In the genomic region with DNA sequence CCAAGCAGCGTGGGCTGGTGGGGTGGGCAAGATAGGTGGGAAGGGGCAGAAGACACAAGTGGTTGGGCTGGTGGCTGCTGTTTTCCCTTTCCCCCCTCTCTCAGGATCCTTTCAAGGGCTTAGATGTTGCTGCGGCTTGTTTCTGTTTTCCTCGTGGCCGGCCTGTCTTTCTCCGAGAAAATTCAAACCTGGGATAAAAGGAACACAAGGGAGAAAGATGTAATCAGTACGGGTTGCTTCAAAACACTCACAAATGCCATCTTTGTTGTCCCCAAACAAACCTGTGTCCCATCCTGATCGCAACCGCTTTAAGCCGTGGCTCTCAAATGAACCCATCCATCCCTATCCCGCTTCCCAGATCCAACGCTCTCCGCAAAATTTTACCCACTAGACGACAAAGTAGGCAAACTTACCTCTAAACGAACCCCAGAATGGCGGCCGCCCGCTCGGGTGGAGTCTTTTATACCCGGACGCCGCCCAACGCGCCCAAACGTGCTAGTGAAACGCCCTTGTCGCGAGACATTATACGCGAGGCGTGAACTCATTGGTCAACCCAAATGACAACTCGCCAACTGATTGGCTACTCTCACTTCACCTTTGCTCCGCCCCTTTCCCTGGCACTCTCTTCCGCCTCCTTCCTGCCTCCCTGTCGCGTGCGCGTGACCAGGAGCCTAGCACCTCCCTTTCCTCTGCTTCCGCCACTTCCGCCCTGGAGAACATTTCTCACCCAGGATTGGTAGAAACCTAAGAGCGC, we compare ENCODE assay signal across 8 cellular contexts. TPM values are rescaled to one million over a fixed set of nuclear protein-coding genes. Genes with fewer than 3 reads are reported as not detected.
A peak's percentile ranks its signal among the peaks of the same experiment; 100 is the strongest.
DNase-seq lines count a peak whose midpoint lies in the region; ATAC-seq and TF ChIP-seq lines count a peak whose summit lies in the region.

A gene (minus strand): TSS at position 433 of the 754 bp plus-strand sequence. CDS start 7,299 bp downstream, outside the sequence.

- H3K36me3 Mint-ChIP-seq in activated B cell treated with CpG ODN at 0.5 μM for 24 hours (ENCODE audit: low read depth), result peaks cover 72% of the 10 kb centered on the region

- peak within 1 kb of the TSS; percentile 100 for H3K27ac ChIP-seq in caudate nucleus (ENCODE audit: low read depth, low read length)

- TF ChIP-seq CTCF in activated B cell treated with CpG ODN at 0.5 μM for 24 hours (IDR thresholded peaks at IDR 0.05), result no peak

- POLR2A ChIA-PET in activated B cell treated with CpG ODN at 0.5 μM for 24 hours (lab: Charles Lee), result interaction anchor here (0.6 to 2.8 kb wide), 44 partner anchors 9 to 1581 kb away, joined by 3 to 31 read pairs (median 4); a partner anchor contains a TSS

- TF ChIP-seq POLR2A in GM18951 (IDR thresholded peaks at IDR 0.05; ENCODE audit: extremely low read depth, insufficient read depth, insufficient read length), result peak; percentile 99

- in situ Hi-C loops in GM18951 (cut with MboI; ENCODE audit: low sequenced_read_pairs, unreplicated experiment), result no loop called here

- DNase-seq in AG08395 (ENCODE audit: low spot score), result peak; percentile 97
- peak; percentile 100 for DNase-seq in NCI-H345 (lab: John Stamatoyannopoulos, UW)
- DNase-seq in activated B cell treated with CpG ODN at 0.5 μM for 24 hours, result peak; percentile 86
- peak; percentile 87 to 100 (median 99) for DNase-seq in caudate nucleus (lab: John Stamatoyannopoulos, UW)
- peak; percentile 94 for DNase-seq in iPS-NIHi7 (ENCODE audit: extremely low spot score)
- peak; percentile 99 for DNase-seq in smooth muscle cell of the brain vasculature (ENCODE audit: low read depth, low spot score)

- no peaks in the 10 kb centered on the region for H3K9me3 Mint-ChIP-seq in activated B cell treated with CpG ODN at 0.5 μM for 24 hours

- intact Hi-C loops in activated B cell treated with CpG ODN at 0.5 μM for 24 hours (cut with micrococcal nuclease), result loop anchor here (1.0 to 5.0 kb wide), 14 partner anchors 9 to 1560 kb away; a partner anchor contains a TSS

- no peaks in the 10 kb centered on the region for H3K27me3 Mint-ChIP-seq in activated B cell treated with CpG ODN at 0.5 μM for 24 hours

- peak within 1 kb of the TSS; percentile 99 for H3K4me3 Mint-ChIP-seq in activated B cell treated with CpG ODN at 0.5 μM for 24 hours

- CTCF ChIA-PET in activated B cell treated with CpG ODN at 0.5 μM for 24 hours (lab: Charles Lee), result interaction anchor here (1.7 to 2.0 kb wide), 2 partner anchors 105 to 114 kb away, joined by 11 to 14 read pairs; no protein-coding TSS in a partner anchor

- peaks cover 35% of the 10 kb centered on the region for H3K4me1 Mint-ChIP-seq in activated B cell treated with CpG ODN at 0.5 μM for 24 hours

- peak; percentile 71 for ATAC-seq in HG03196 (IDR thresholded peaks at IDR 0.05; ENCODE audit: unreplicated experiment)
- ATAC-seq in activated B cell treated with CpG ODN at 0.5 μM for 24 hours (ENCODE audit: low read depth), result peak; percentile 77

- peak within 1 kb of the TSS; percentile 99 for H3K27ac Mint-ChIP-seq in activated B cell treated with CpG ODN at 0.5 μM for 24 hours

RNA-seq across cellular contexts. Expression of the gene that starts here (rescaled TPM):
- total RNA-seq in activated B cell treated with CpG ODN at 0.5 μM for 24 hours, result 85.6 and 112 TPM in 2 replicates

Comparison
In these comparisons a context has a peak if more than half of its experiments do, and no peak if none do; other contexts are left out.
1. Peak in every context shown above with its lines: DNase-seq, ATAC-seq and H3K27ac ChIP-seq.